ENCODE assay signal across 7 cellular contexts in genomic region chr3:161423911-161424522, GRCh38. TPM values are rescaled to one million over a fixed set of nuclear protein-coding genes. Genes with fewer than 3 reads are reported as not detected.
DNase-seq lines count a peak whose midpoint lies in the region; ATAC-seq and TF ChIP-seq lines count a peak whose summit lies in the region.

No MANE protein-coding gene starts in this region.

- dilution Hi-C loops in mammary epithelial cell (cut with HindIII; ENCODE audit: low sequenced_read_pairs), result no loop called here

- H3K4me1 ChIP-seq in mammary epithelial cell (ENCODE audit: insufficient read depth, low read length), result peaks cover 14% of the 10 kb centered on the region
- H3K4me1 ChIP-seq in left lung, result no peaks in the 10 kb centered on the region

- no peaks in the 10 kb centered on the region for H3K36me3 Mint-ChIP-seq in activated naive CD4-positive, alpha-beta T cell treated with anti-CD3 and anti-CD28 coated beads, Interleukin-2, amount 50 U/mL, for 72 hours

- H3K79me2 ChIP-seq in mammary epithelial cell (ENCODE audit: insufficient read depth, low read length), result no peaks in the 10 kb centered on the region

- peak; percentile 63 for ATAC-seq in HG02885 (IDR thresholded peaks at IDR 0.05; ENCODE audit: poor library complexity, unreplicated experiment)
- ATAC-seq in left lung, result peak; percentile 80
- ATAC-seq in activated naive CD4-positive, alpha-beta T cell treated with anti-CD3 and anti-CD28 coated beads, Interleukin-2, amount 50 U/mL, for 72 hours, result no peak

- H3K4me3 ChIP-seq in mammary epithelial cell (replicated peaks in 1 of 3; ENCODE audit: insufficient read depth in 1 of 3, low read depth in 2 of 3, low read length in 3 of 3), result no peak overlapping the region
- H3K4me3 ChIP-seq in left lung, result no peak overlapping the region

- intact Hi-C loops in mammary epithelial cell (cut with micrococcal nuclease) (loop anchor here (1.0 to 5.0 kb wide), 7 partner anchors 151 to 717 kb away; partner anchors contain the start of gene NMD3), left lung (cut with DNase I) (loop anchor here in 1 of 2 donors (5.0 kb wide), 1 partner anchor 152 kb away; no protein-coding TSS in a partner anchor)

- H2AFZ ChIP-seq in mammary epithelial cell (ENCODE audit: low read depth, low read length), result no peak overlapping the region

- BruUV-seq in mammary epithelial cell (replicated peaks; lab: Mats Ljungman, UMichigan), result no TSS peak

- CTCF ChIA-PET in mammary epithelial cell (lab: Charles Lee; ENCODE audit: low non-redundant PET), result interaction anchor here (0.7 kb wide), 1 partner anchor 116 kb away, joined by 7 read pairs; no protein-coding TSS in a partner anchor

- H3K4me2 ChIP-seq in mammary epithelial cell (ENCODE audit: insufficient read depth, low read depth, low read length), result no peak overlapping the region

- H3K9ac ChIP-seq in mammary epithelial cell (ENCODE audit: insufficient read depth, low read length), result no peak overlapping the region

- H3K9me3 ChIP-seq in mammary epithelial cell (replicated peaks; ENCODE audit: insufficient read depth, low read length), result no peaks in the 10 kb centered on the region
- H3K9me3 ChIP-seq in left lung, result no peaks in the 10 kb centered on the region

- WGBS in mammary epithelial cell (ENCODE audit: low coverage, missing lambda C conversion rate), result 59% methylated on average over 5 of the region's 5 CpGs

- H3K27me3 ChIP-seq in mammary epithelial cell (ENCODE audit: insufficient read depth, low read length) (no peaks in the 10 kb centered on the region), left lung (no peaks in the 10 kb centered on the region)

- TF ChIP-seq CTCF in GM12873 (IDR thresholded peaks at IDR 0.05; ENCODE audit: insufficient read depth, low read depth, low read length, missing control alignments) (peak; percentile 45), mammary epithelial cell (conservative IDR thresholded peaks at IDR 0.05 in 1 of 2, IDR thresholded peaks at IDR 0.05 in 1 of 2; ENCODE audit: extremely low read depth in 1 of 2, insufficient read depth in 1 of 2, low read depth in 1 of 2, low read length in 2 of 2) (peak; percentile 49 to 55), left lung (IDR thresholded peaks at IDR 0.05) (peak; percentile 59 to 69)

- H3K36me3 ChIP-seq in mammary epithelial cell (ENCODE audit: insufficient read depth, low read length), result no peaks in the 10 kb centered on the region
- H3K36me3 ChIP-seq in left lung, result no peaks in the 10 kb centered on the region

- in situ Hi-C loops in mammary epithelial cell (cut with MboI; ENCODE audit: low sequenced_read_pairs in 2 of 2), result loop anchor here in 1 of 2 donors (25.0 kb wide), 1 partner anchor 712 kb away; no protein-coding TSS in a partner anchor

- H3K9me3 Mint-ChIP-seq in activated naive CD4-positive, alpha-beta T cell treated with anti-CD3 and anti-CD28 coated beads, Interleukin-2, amount 50 U/mL, for 72 hours, result no peaks in the 10 kb centered on the region

- no peak overlapping the region for H3K27ac Mint-ChIP-seq in activated naive CD4-positive, alpha-beta T cell treated with anti-CD3 and anti-CD28 coated beads, Interleukin-2, amount 50 U/mL, for 72 hours

- no peak overlapping the region for H3K27ac ChIP-seq in mammary epithelial cell (ENCODE audit: insufficient read depth, low read depth, low read length)
- H3K27ac ChIP-seq in left lung, result no peak overlapping the region

- DNase-seq in NCI-H446 (lab: John Stamatoyannopoulos, UW), result peak; percentile 30 to 71
- peak; percentile 22 for DNase-seq in mammary epithelial cell
- DNase-seq in left lung, result no peak
- DNase-seq in activated naive CD4-positive, alpha-beta T cell treated with anti-CD3 and anti-CD28 coated beads, Interleukin-2, amount 50 U/mL, for 72 hours (ENCODE audit: low spot score in 2 of 2), result no peak
- no peak for DNase-seq in ecto neural progenitor cell (ENCODE audit: low spot score)

- H4K20me1 ChIP-seq in mammary epithelial cell (ENCODE audit: insufficient read depth, low read length), result no peaks in the 10 kb centered on the region

RNA-seq across cellular contexts. Expression of gene SPTSSB, which starts 52.7 kb away (rescaled TPM):
- total RNA-seq in mammary epithelial cell (under 1 TPM in 1 of 2 donors, not detected in 1; 0.17 TPM), left lung (not detected)
- polyA plus RNA-seq in mammary epithelial cell, result 0.44 TPM
- polyA minus RNA-seq in mammary epithelial cell, result not detected
- not detected for total RNA-seq in activated naive CD4-positive, alpha-beta T cell treated with anti-CD3 and anti-CD28 coated beads, Interleukin-2, amount 50 U/mL, for 72 hours

Comparison
In these comparisons a context has a peak if more than half of its experiments do, and no peak if none do; other contexts are left out.
1. ATAC-seq: peak in HG02885 (single experiment) and left lung (single experiment); none in activated naive CD4-positive, alpha-beta T cell treated with anti-CD3 and anti-CD28 coated beads, Interleukin-2, amount 50 U/mL, for 72 hours (0 of 2).
2. DNase-seq: peak in NCI-H446 (2 of 2) and mammary epithelial cell (single experiment); none in left lung (0 of 2), activated naive CD4-positive, alpha-beta T cell treated with anti-CD3 and anti-CD28 coated beads, Interleukin-2, amount 50 U/mL, for 72 hours (0 of 2) and ecto neural progenitor cell (single experiment).
3. Peak in every context shown above with its lines, with median percentiles within 50 percentile points of each other: CTCF ChIP-seq.